ENCODE assay signal across 1 cellular context in genomic region chr19:41521860-41522555, GRCh38.
TF ChIP-seq lines count a peak whose summit lies in the region.

No MANE protein-coding gene starts in this region.

TF ChIP-seq in WTC11, 78 proteins besides CTCF, POLR2A, EP300 and RAD21 (continued from another document):
- no peak for TF ChIP-seq ZNF425 (CRISPR knock-in tag; conservative IDR thresholded peaks at IDR 0.05)
- no peak for TF ChIP-seq CDX4 (CRISPR knock-in tag; IDR thresholded peaks at IDR 0.05; ENCODE audit: borderline replicate concordance)
- no peak for TF ChIP-seq FOXJ3 (CRISPR knock-in tag; IDR thresholded peaks at IDR 0.05; ENCODE audit: borderline replicate concordance)
- no peak for TF ChIP-seq ZNF317 (CRISPR knock-in tag; IDR thresholded peaks at IDR 0.05; ENCODE audit: borderline replicate concordance, low read depth)
- TF ChIP-seq ZNF232 (CRISPR knock-in tag; IDR thresholded peaks at IDR 0.05) = no peak
- TF ChIP-seq NR1H2 (CRISPR knock-in tag; IDR thresholded peaks at IDR 0.05) = no peak
TF ChIP-seq in WTC11: peak in this region for 0.
